ENCODE assay signal across 12 cellular contexts in genomic region chr3:65883614-65884013, GRCh38.
DNase-seq lines count a peak whose midpoint lies in the region; ATAC-seq and TF ChIP-seq lines count a peak whose summit lies in the region.
"Had no signal": no experiment of that assay in that cellular context is flagged by ENCODE, and none has a peak within 500 bp of the region (broad histone marks: within the 10 kb centered on the region; RNA-seq: fewer than 3 reads in every experiment).

No MANE protein-coding gene starts in this region.

- no peak overlapping the region for H3K23ac ChIP-seq in mesenchymal stem cell (ENCODE audit: low read length in 2 of 2)

- no peak for TF ChIP-seq POLR2A in tibial nerve (IDR thresholded peaks at IDR 0.05)

- H2BK12ac ChIP-seq in mesenchymal stem cell (ENCODE audit: low read length in 2 of 2) = no peak overlapping the region

- no peak overlapping the region for H2BK5ac ChIP-seq in mesenchymal stem cell (ENCODE audit: low read depth, low read length, poor library complexity, severe bottlenecking)

- no peak overlapping the region for H4K91ac ChIP-seq in mesenchymal stem cell (ENCODE audit: low read length)

- 6% methylated on average over 2 of the region's 3 CpGs for WGBS in mesenchymal stem cell
- WGBS in tibial nerve, 2 donors = 5 to 6% methylated on average over 3 of the region's 3 CpGs

- no peak overlapping the region for H4K8ac ChIP-seq in mesenchymal stem cell (ENCODE audit: low read length)

- H3K27me3 ChIP-seq in ACC112 (ENCODE audit: insufficient read depth, low read length) (no peaks in the 10 kb centered on the region), mesenchymal stem cell (ENCODE audit: control insufficient read depth in 1 of 2, insufficient read depth in 1 of 2, low read length in 2 of 2) (no peaks in the 10 kb centered on the region), tibial nerve (no peaks in the 10 kb centered on the region)
- H3K27me3 ChIP-seq: BE2C had no signal

- H3K9ac ChIP-seq in mesenchymal stem cell (ENCODE audit: low read length) = peak overlapping the region; percentile 53

- TF ChIP-seq EP300 in tibial nerve (IDR thresholded peaks at IDR 0.05) = no peak

- H3K36me3 ChIP-seq in ACC112 (ENCODE audit: insufficient read depth, low read length) (no peaks in the 10 kb centered on the region), mesenchymal stem cell (ENCODE audit: control insufficient read depth in 1 of 2, insufficient read depth in 2 of 2, low read depth in 1 of 2, low read length in 2 of 2) (no peaks in the 10 kb centered on the region), tibial nerve (no peaks in the 10 kb centered on the region)
- H3K36me3 ChIP-seq: BE2C, lower lobe of right lung had no signal

- no peak for ATAC-seq in GM19395 (IDR thresholded peaks at IDR 0.05; ENCODE audit: unreplicated experiment)
- ATAC-seq: lower lobe of right lung, Panc1 had no signal

- H3K4me3 ChIP-seq in ACC112 (ENCODE audit: low read depth, low read length) (peak overlapping the region; percentile 61), mesenchymal stem cell (ENCODE audit: insufficient read depth in 1 of 2, low read depth in 1 of 2, low read length in 2 of 2) (no peak overlapping the region), tibial nerve (no peak overlapping the region)
- H3K4me3 ChIP-seq: lower lobe of right lung had no signal

- 0 out of 2 replicates have a peak overlapping the region, but pooled peaks have one; percentile 4 for H3K27ac ChIP-seq in ACC112 (ENCODE audit: low read depth, low read length)
- no peak overlapping the region for H3K27ac ChIP-seq in mesenchymal stem cell (ENCODE audit: low read length, poor library complexity, severe bottlenecking)
- no peak overlapping the region for H3K27ac ChIP-seq in tibial nerve

- no peak overlapping the region for H3K4ac ChIP-seq in mesenchymal stem cell (ENCODE audit: low read depth in 1 of 2, low read length in 2 of 2)

- H3K18ac ChIP-seq in mesenchymal stem cell (ENCODE audit: low read depth in 1 of 2, low read length in 2 of 2) = no peak overlapping the region

- peaks cover 19% of the 10 kb centered on the region for H3K79me2 ChIP-seq in ACC112 (ENCODE audit: control insufficient read depth, insufficient read depth, low read length, unreplicated experiment)

- DNase-seq in NCI-H1417 treated with DMSO at 0.1 percent for 48 hours (lab: John Stamatoyannopoulos, UW) (peak; percentile 15), astrocyte of the hippocampus (ENCODE audit: low read depth, low spot score) (peak; percentile 39), mesenchymal stem cell (peak; percentile 20), NCI-H82 (lab: John Stamatoyannopoulos, UW) (no peak), DMS79 (lab: John Stamatoyannopoulos, UW) (no peak), tibial nerve (ENCODE audit: low spot score in 2 of 2) (no peak)
- DNase-seq: activated CD4-positive, alpha-beta memory T cell treated with anti-CD3 and anti-CD28 coated beads for 36 hours; BE2C; lower lobe of right lung had no signal

- H3K9me3 ChIP-seq in mesenchymal stem cell (ENCODE audit: control insufficient read depth, low read length) = no peaks in the 10 kb centered on the region
- H3K9me3 ChIP-seq in tibial nerve = no peaks in the 10 kb centered on the region
- H3K9me3 ChIP-seq: BE2C, lower lobe of right lung had no signal

- TF ChIP-seq CTCF in tibial nerve (IDR thresholded peaks at IDR 0.05) = no peak

- no peak overlapping the region for H3K4me2 ChIP-seq in mesenchymal stem cell (ENCODE audit: low read length, poor library complexity, severe bottlenecking)

- no peak overlapping the region for H2AK5ac ChIP-seq in mesenchymal stem cell (ENCODE audit: low read length, severe bottlenecking)

- peaks cover 24% of the 10 kb centered on the region for H3K4me1 ChIP-seq in ACC112 (ENCODE audit: control insufficient read depth, insufficient read depth, low read length, unreplicated experiment)
- H3K4me1 ChIP-seq in mesenchymal stem cell (ENCODE audit: control insufficient read depth, insufficient read depth, low read depth, low read length) = peaks cover 2% of the 10 kb centered on the region
- H3K4me1 ChIP-seq in tibial nerve = peaks cover 0 to 7% (median 0%) of the 10 kb centered on the region in 4 donors
- H3K4me1 ChIP-seq: BE2C had no signal

- H2BK15ac ChIP-seq in mesenchymal stem cell (ENCODE audit: low read depth, poor library complexity, severe bottlenecking) = no peak overlapping the region

- H2AFZ ChIP-seq in ACC112 (ENCODE audit: low read length, unreplicated experiment) (peak overlapping the region; percentile 40), mesenchymal stem cell (ENCODE audit: low read depth, low read length) (no peak overlapping the region)

- H2BK120ac ChIP-seq in mesenchymal stem cell (ENCODE audit: low read depth, low read length) = no peak overlapping the region

- H3K79me1 ChIP-seq in mesenchymal stem cell (replicated peaks; ENCODE audit: low read length, poor library complexity, severe bottlenecking) = peaks cover 33% of the 10 kb centered on the region

- H3K14ac ChIP-seq in mesenchymal stem cell (ENCODE audit: low read length in 2 of 2) = no peak overlapping the region

Comparison
In these comparisons a context has a peak if more than half of its experiments do, and no peak if none do; other contexts are left out.
1. DNase-seq: peak in NCI-H1417 treated with DMSO at 0.1 percent for 48 hours (single experiment), astrocyte of the hippocampus (single experiment) and mesenchymal stem cell (single experiment); none in NCI-H82 (single experiment), DMS79 (single experiment) and tibial nerve (0 of 2).